Comparison of ENCODE assay signal across 21 cellular contexts in the genomic region with DNA sequence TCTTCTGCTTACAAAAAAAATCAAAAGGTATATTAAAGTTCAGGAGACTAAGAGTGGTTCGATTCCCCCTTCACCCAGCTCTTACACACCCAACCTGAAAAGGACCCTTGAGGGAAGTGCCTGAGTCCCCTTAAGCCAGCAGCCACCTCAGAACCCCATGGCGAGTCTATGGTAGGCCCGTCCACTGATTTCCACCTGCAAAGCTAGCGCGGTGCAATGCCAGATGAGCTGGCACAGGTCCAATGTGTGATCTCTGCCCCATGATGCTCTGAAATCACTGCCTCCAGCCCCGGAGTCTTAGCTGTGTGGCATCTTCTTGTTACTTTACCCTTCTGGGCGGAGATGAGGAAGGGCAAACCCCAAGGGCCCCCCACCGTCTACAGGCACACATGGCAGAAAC.
DNase-seq lines count a peak whose midpoint lies in the region; ATAC-seq and TF ChIP-seq lines count a peak whose summit lies in the region.
"Had no signal": no experiment of that assay in that cellular context is flagged by ENCODE, and none has a peak within 500 bp of the region (broad histone marks: within the 10 kb centered on the region; RNA-seq: fewer than 3 reads in every experiment).

No MANE protein-coding gene starts in this region.

- TF ChIP-seq CTCF in BE2C (IDR thresholded peaks at IDR 0.05; ENCODE audit: low read depth, low read length) (no peak), lower lobe of right lung (IDR thresholded peaks at IDR 0.05) (no peak)

- H3K4me1 ChIP-seq in BE2C (no peaks in the 10 kb centered on the region), lower lobe of right lung (no peaks in the 10 kb centered on the region)
- H3K4me1 ChIP-seq: A549, BLaER1, Caco-2 had no signal

- ATAC-seq in lower lobe of right lung = no peak
- no peak for ATAC-seq in GM18511 (IDR thresholded peaks at IDR 0.05; ENCODE audit: unreplicated experiment)
- ATAC-seq in HG03139 (IDR thresholded peaks at IDR 0.05; ENCODE audit: unreplicated experiment) = no peak
- ATAC-seq: A549; CD8-positive, alpha-beta T cell had no signal

- H3K36me3 ChIP-seq in BE2C (no peaks in the 10 kb centered on the region), lower lobe of right lung (no peaks in the 10 kb centered on the region)
- H3K36me3 ChIP-seq: BLaER1 had no signal

- no peak overlapping the region for H3K27ac ChIP-seq in lower lobe of right lung
- H3K27ac ChIP-seq: A549, BLaER1, C4-2B, GM23248 had no signal

- H3K27me3 ChIP-seq in BE2C = no peaks in the 10 kb centered on the region
- no peaks in the 10 kb centered on the region for H3K27me3 ChIP-seq in lower lobe of right lung (ENCODE audit: low read depth)
- H3K27me3 ChIP-seq: BLaER1 had no signal

- intact Hi-C loops in lower lobe of right lung (cut with DNase I) = no loop called here

- no peak overlapping the region for H3K4me3 ChIP-seq in BE2C (ENCODE audit: low read depth, low read length)
- H3K4me3 ChIP-seq in lower lobe of right lung = no peak overlapping the region
- H3K4me3 ChIP-seq: A549, BLaER1, GM23248 had no signal

- DNase-seq in NCI-H345 (lab: John Stamatoyannopoulos, UW) (peak; percentile 4), NCI-H345 treated with DMSO at 0.1 percent for 48 hours (lab: John Stamatoyannopoulos, UW; ENCODE audit: unreplicated experiment) (no peak), BE2C (peak; percentile 27), lower lobe of right lung (peak; percentile 28), HuH-7.5 (ENCODE audit: low spot score) (no peak)
- DNase-seq: 8988T; ACHN; AML-193; Caco-2; CD4-positive, CD25-positive, alpha-beta regulatory T cell; CD8-positive, alpha-beta T cell; DMS153; DND-41; GM23248; H7; HCEC 1CT had no signal

- no peaks in the 10 kb centered on the region for H3K9me3 ChIP-seq in BE2C
- no peaks in the 10 kb centered on the region for H3K9me3 ChIP-seq in lower lobe of right lung
- H3K9me3 ChIP-seq: A549, Caco-2 had no signal

Comparison
In these comparisons a context has a peak if more than half of its experiments do, and no peak if none do; other contexts are left out.
1. DNase-seq: peak in NCI-H345 (single experiment), BE2C (single experiment) and lower lobe of right lung (single experiment); none in NCI-H345 treated with DMSO at 0.1 percent for 48 hours (single experiment) and HuH-7.5 (single experiment).